Comparison of ENCODE assay signal across 1 cellular context in genomic region chr2:96816127-96816835, GRCh38.
TF ChIP-seq lines count a peak whose summit lies in the region.

Gene CNNM3, plus strand, starts transcription at chr2:96816268. Its CDS starts 10 bp downstream, at chr2:96816278.

TF ChIP-seq in HepG2, 621 proteins besides CTCF, POLR2A, EP300 and RAD21 (continued from another document and continues in another):
- TF ChIP-seq CERS6 (CRISPR knock-in tag; IDR thresholded peaks at IDR 0.05), result no peak
- TF ChIP-seq, protein P1, sequence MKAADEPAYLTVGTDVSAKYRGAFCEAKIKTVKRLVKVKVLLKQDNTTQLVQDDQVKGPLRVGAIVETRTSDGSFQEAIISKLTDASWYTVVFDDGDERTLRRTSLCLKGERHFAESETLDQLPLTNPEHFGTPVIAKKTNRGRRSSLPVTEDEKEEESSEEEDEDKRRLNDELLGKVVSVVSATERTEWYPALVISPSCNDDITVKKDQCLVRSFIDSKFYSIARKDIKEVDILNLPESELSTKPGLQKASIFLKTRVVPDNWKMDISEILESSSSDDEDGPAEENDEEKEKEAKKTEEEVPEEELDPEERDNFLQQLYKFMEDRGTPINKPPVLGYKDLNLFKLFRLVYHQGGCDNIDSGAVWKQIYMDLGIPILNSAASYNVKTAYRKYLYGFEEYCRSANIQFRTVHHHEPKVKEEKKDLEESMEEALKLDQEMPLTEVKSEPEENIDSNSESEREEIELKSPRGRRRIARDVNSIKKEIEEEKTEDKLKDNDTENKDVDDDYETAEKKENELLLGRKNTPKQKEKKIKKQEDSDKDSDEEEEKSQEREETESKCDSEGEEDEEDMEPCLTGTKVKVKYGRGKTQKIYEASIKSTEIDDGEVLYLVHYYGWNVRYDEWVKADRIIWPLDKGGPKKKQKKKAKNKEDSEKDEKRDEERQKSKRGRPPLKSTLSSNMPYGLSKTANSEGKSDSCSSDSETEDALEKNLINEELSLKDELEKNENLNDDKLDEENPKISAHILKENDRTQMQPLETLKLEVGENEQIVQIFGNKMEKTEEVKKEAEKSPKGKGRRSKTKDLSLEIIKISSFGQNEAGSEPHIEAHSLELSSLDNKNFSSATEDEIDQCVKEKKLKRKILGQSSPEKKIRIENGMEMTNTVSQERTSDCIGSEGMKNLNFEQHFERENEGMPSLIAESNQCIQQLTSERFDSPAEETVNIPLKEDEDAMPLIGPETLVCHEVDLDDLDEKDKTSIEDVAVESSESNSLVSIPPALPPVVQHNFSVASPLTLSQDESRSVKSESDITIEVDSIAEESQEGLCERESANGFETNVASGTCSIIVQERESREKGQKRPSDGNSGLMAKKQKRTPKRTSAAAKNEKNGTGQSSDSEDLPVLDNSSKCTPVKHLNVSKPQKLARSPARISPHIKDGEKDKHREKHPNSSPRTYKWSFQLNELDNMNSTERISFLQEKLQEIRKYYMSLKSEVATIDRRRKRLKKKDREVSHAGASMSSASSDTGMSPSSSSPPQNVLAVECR (CRISPR knock-in tag; IDR thresholded peaks at IDR 0.05; ENCODE audit: borderline replicate concordance), result peak; percentile 91
- TF ChIP-seq PTBP1 (IDR thresholded peaks at IDR 0.05; ENCODE audit: low read depth, low read length, poor library complexity, severe bottlenecking), result no peak
- no peak for TF ChIP-seq KLF13 (CRISPR knock-in tag; IDR thresholded peaks at IDR 0.05)
- peak; percentile 55 for TF ChIP-seq KMT2A (CRISPR knock-in tag; IDR thresholded peaks at IDR 0.05)
- TF ChIP-seq ZBTB21 (CRISPR knock-in tag; IDR thresholded peaks at IDR 0.05), result no peak
- no peak for TF ChIP-seq ZFP41 (CRISPR knock-in tag; IDR thresholded peaks at IDR 0.05; ENCODE audit: borderline replicate concordance)
- peak; percentile 88 for TF ChIP-seq ASH2L (IDR thresholded peaks at IDR 0.05; ENCODE audit: insufficient read length, low read depth, low read length)
- TF ChIP-seq, protein P2, sequence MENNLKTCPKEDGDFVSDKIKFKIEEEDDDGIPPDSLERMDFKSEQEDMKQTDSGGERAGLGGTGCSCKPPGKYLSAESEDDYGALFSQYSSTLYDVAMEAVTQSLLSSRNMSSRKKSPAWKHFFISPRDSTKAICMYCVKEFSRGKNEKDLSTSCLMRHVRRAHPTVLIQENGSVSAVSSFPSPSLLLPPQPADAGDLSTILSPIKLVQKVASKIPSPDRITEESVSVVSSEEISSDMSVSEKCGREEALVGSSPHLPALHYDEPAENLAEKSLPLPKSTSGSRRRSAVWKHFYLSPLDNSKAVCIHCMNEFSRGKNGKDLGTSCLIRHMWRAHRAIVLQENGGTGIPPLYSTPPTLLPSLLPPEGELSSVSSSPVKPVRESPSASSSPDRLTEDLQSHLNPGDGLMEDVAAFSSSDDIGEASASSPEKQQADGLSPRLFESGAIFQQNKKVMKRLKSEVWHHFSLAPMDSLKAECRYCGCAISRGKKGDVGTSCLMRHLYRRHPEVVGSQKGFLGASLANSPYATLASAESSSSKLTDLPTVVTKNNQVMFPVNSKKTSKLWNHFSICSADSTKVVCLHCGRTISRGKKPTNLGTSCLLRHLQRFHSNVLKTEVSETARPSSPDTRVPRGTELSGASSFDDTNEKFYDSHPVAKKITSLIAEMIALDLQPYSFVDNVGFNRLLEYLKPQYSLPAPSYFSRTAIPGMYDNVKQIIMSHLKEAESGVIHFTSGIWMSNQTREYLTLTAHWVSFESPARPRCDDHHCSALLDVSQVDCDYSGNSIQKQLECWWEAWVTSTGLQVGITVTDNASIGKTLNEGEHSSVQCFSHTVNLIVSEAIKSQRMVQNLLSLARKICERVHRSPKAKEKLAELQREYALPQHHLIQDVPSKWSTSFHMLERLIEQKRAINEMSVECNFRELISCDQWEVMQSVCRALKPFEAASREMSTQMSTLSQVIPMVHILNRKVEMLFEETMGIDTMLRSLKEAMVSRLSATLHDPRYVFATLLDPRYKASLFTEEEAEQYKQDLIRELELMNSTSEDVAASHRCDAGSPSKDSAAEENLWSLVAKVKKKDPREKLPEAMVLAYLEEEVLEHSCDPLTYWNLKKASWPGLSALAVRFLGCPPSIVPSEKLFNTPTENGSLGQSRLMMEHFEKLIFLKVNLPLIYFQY (CRISPR knock-in tag; IDR thresholded peaks at IDR 0.05; ENCODE audit: borderline replicate concordance), result peak; percentile 69; the same call in 1 of the 2 replicates
- TF ChIP-seq ZFP82 (CRISPR knock-in tag; IDR thresholded peaks at IDR 0.05; ENCODE audit: borderline replicate concordance), result peak; percentile 76; the same call in 1 of the 2 replicates
- TF ChIP-seq ATAD3A (CRISPR knock-in tag; IDR thresholded peaks at IDR 0.05), result no peak
- TF ChIP-seq ZSCAN29 (CRISPR knock-in tag; conservative IDR thresholded peaks at IDR 0.05), result peak; percentile 77; the same call in 1 of the 2 replicates
- no peak for TF ChIP-seq PBX2 (CRISPR knock-in tag; IDR thresholded peaks at IDR 0.05)
- TF ChIP-seq, protein P3, sequence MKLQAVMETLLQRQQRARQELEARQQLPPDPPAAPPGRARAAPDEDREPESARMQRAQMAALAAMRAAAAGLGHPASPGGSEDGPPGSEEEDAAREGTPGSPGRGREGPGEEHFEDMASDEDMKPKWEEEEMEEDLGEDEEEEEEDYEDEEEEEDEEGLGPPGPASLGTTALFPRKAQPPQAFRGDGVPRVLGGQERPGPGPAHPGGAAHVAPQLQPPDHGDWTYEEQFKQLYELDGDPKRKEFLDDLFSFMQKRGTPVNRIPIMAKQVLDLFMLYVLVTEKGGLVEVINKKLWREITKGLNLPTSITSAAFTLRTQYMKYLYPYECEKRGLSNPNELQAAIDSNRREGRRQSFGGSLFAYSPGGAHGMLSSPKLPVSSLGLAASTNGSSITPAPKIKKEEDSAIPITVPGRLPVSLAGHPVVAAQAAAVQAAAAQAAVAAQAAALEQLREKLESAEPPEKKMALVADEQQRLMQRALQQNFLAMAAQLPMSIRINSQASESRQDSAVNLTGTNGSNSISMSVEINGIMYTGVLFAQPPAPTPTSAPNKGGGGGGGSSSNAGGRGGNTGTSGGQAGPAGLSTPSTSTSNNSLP (IDR thresholded peaks at IDR 0.05; ENCODE audit: low read depth, low read length), result no peak
- TF ChIP-seq ZNF382 (CRISPR knock-in tag; IDR thresholded peaks at IDR 0.05; ENCODE audit: borderline replicate concordance), result no peak
- peak; percentile 70; the same call in 1 of the 2 replicates for TF ChIP-seq NFKBIZ (CRISPR knock-in tag; IDR thresholded peaks at IDR 0.05)
- peak; percentile 90 for TF ChIP-seq SKIL (CRISPR knock-in tag; IDR thresholded peaks at IDR 0.05; ENCODE audit: borderline replicate concordance)
- peak; percentile 12; the same call in 1 of the 2 replicates for TF ChIP-seq GATA4 (IDR thresholded peaks at IDR 0.05; ENCODE audit: borderline replicate concordance, low read depth)
- TF ChIP-seq ZNF616 (CRISPR knock-in tag; IDR thresholded peaks at IDR 0.05; ENCODE audit: low read depth), result no peak; the same call in 1 of the 2 replicates
- TF ChIP-seq ZNF101 (CRISPR knock-in tag; IDR thresholded peaks at IDR 0.05; ENCODE audit: borderline replicate concordance, low read depth), result peak; percentile 85; the same call in 1 of the 2 replicates
- peak; percentile 30; the same call in 1 of the 2 replicates for TF ChIP-seq FOXK2 (IDR thresholded peaks at IDR 0.05)
- 0 out of 2 replicates have a peak, but pooled peaks have one; percentile 31 for TF ChIP-seq ZNF800 (CRISPR knock-in tag; IDR thresholded peaks at IDR 0.05)
- peak; percentile 89 for TF ChIP-seq ZNF776 (CRISPR knock-in tag; IDR thresholded peaks at IDR 0.05)
- TF ChIP-seq ZSCAN22 (CRISPR knock-in tag; IDR thresholded peaks at IDR 0.05), result peak; percentile 76; the same call in 1 of the 2 replicates
- TF ChIP-seq STAT5B (CRISPR knock-in tag; IDR thresholded peaks at IDR 0.05), result 0 out of 2 replicates have a peak, but pooled peaks have one; percentile 49
- TF ChIP-seq ZNF282 (IDR thresholded peaks at IDR 0.05; ENCODE audit: partially characterized antibody), result no peak
- no peak for TF ChIP-seq ONECUT2 (CRISPR knock-in tag; IDR thresholded peaks at IDR 0.05)
- TF ChIP-seq FOXO1 (CRISPR knock-in tag; IDR thresholded peaks at IDR 0.05), result peak; percentile 90
- TF ChIP-seq HDAC1 (CRISPR knock-in tag; IDR thresholded peaks at IDR 0.05), result peak; percentile 56
- TF ChIP-seq POLR2AphosphoS2 (IDR thresholded peaks at IDR 0.05; ENCODE audit: low read depth, low read length), result no peak
- TF ChIP-seq GFI1 (CRISPR knock-in tag; IDR thresholded peaks at IDR 0.05; ENCODE audit: borderline replicate concordance), result no peak; the same call in 1 of the 2 replicates
- TF ChIP-seq ZMAT3 (CRISPR knock-in tag; conservative IDR thresholded peaks at IDR 0.05), result peak; percentile 72
- TF ChIP-seq, protein P4, sequence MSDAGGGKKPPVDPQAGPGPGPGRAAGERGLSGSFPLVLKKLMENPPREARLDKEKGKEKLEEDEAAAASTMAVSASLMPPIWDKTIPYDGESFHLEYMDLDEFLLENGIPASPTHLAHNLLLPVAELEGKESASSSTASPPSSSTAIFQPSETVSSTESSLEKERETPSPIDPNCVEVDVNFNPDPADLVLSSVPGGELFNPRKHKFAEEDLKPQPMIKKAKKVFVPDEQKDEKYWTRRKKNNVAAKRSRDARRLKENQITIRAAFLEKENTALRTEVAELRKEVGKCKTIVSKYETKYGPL (CRISPR knock-in tag; IDR thresholded peaks at IDR 0.05), result no peak
- TF ChIP-seq POGZ (CRISPR knock-in tag; IDR thresholded peaks at IDR 0.05), result peak; percentile 14; the same call in 1 of the 2 replicates
- TF ChIP-seq SIX4 (CRISPR knock-in tag; IDR thresholded peaks at IDR 0.05), result no peak; the same call in none of the 2 replicates
